ENCODE assay signal across 19 cellular contexts in the genomic region with DNA sequence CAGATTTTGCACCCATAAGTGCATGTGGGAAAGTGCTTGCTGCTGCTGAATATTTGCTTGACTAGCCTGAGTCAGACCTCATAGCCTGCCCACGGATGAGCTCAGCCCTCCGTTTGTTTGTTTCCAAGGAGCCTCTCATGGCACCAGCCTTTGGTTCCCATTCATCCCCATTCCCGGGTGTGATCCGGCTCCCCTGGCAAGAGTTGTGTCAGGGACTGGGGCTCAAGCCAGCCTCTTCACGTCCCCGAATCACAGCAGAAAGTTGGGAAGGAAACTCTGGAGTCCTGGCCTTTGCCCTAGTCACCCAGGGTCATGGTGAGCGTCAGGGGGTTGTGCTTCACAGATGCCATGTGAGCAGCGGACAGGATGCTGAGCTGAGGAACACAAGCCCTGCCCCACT. TPM values are rescaled to one million over a fixed set of nuclear protein-coding genes. Genes with fewer than 3 reads are reported as not detected.
DNase-seq lines count a peak whose midpoint lies in the region; TF ChIP-seq lines count a peak whose summit lies in the region.
"Had no signal": no experiment of that assay in that cellular context is flagged by ENCODE, and none has a peak within 500 bp of the region (broad histone marks: within the 10 kb centered on the region; RNA-seq: fewer than 3 reads in every experiment).

No MANE protein-coding gene starts in this region.

- DNase-seq in AG08396 (ENCODE audit: low spot score) (peak; percentile 62), RKO (ENCODE audit: low spot score) (peak; percentile 26), kidney tubule cell (ENCODE audit: low spot score) (peak; percentile 6), H9 (no peak), DMS114 treated with DMSO at 0.1 percent for 48 hours (lab: John Stamatoyannopoulos, UW; ENCODE audit: unreplicated experiment) (no peak), Kasumi-1 (lab: John Stamatoyannopoulos, UW) (no peak)
- DNase-seq: activated T-cell treated with anti-CD3 and anti-CD28 coated beads, Interleukin-2, amount 50 U/mL, for 48 hours; cortex of kidney; foreskin keratinocyte; NCI-H1417 treated with DMSO at 0.1 percent for 48 hours; NCI-H82; PC-9; thyroid gland had no signal

- no peak overlapping the region for H2AK5ac ChIP-seq in H9 (ENCODE audit: insufficient read length, low read length)

- H4K91ac ChIP-seq in H9 (ENCODE audit: insufficient read length, low read depth, low read length) = no peak overlapping the region

- no peak overlapping the region for H3K4me2 ChIP-seq in H9 (ENCODE audit: insufficient read depth, insufficient read length, low read length)
- H3K4me2 ChIP-seq: PC-9 had no signal

- H3K14ac ChIP-seq in H9 (ENCODE audit: insufficient read depth, low read length) = no peak overlapping the region

- no peak overlapping the region for H2BK12ac ChIP-seq in H9 (ENCODE audit: insufficient read length, low read depth, low read length)

- H3K27ac ChIP-seq in H9 (ENCODE audit: insufficient read length, low read depth, low read length) = no peak overlapping the region
- H3K27ac ChIP-seq: C4-2B, foreskin keratinocyte, PC-9, thyroid gland had no signal

- no CpG with 5 or more reads among the region's 8 CpGs for WGBS in H9 (ENCODE audit: extremely low coverage, insufficient read length, low lambda C conversion rate)

- H3K23ac ChIP-seq in H9 (ENCODE audit: insufficient read length, low read depth, low read length) = no peak overlapping the region

- H3K79me1 ChIP-seq in H9 (ENCODE audit: insufficient read depth, low read depth, low read length, poor library complexity, severe bottlenecking) = no peaks in the 10 kb centered on the region

- no peak overlapping the region for H2AFZ ChIP-seq in H9 (ENCODE audit: low read length)
- H2AFZ ChIP-seq: PC-9 had no signal

- H3K23me2 ChIP-seq in H9 (ENCODE audit: insufficient read length, low read depth, low read length, poor library complexity, severe bottlenecking) = no peaks in the 10 kb centered on the region

- H4K5ac ChIP-seq in H9 (ENCODE audit: insufficient read length, low read depth, low read length) = no peak overlapping the region

- TF ChIP-seq CTCF in H9 (conservative IDR thresholded peaks at IDR 0.05) = no peak

- no peaks in the 10 kb centered on the region for H3K9me3 Mint-ChIP-seq in H9
- H3K9me3 Mint-ChIP-seq: activated naive CD4-positive, alpha-beta T cell treated with anti-CD3 and anti-CD28 coated beads, Interleukin-2, amount 50 U/mL, for 72 hours; neural crest cell; stimulated activated effector memory CD8-positive, alpha-beta T cell treated with anti-CD3 and anti-CD28 coated beads, Interleukin-12 subunit alpha, Interleukin-12 subunit beta, amount 100 ng/mL, for 72 hours had no signal

- no peaks in the 10 kb centered on the region for H3K9me3 ChIP-seq in H9 (ENCODE audit: control insufficient read depth, low read depth, low read length)
- H3K9me3 ChIP-seq: thyroid gland had no signal

- H4K20me1 ChIP-seq in H9 (ENCODE audit: control insufficient read depth, insufficient read depth, insufficient read length) = no peaks in the 10 kb centered on the region

- no peak overlapping the region for H3K18ac ChIP-seq in H9 (ENCODE audit: insufficient read length, low read depth, low read length)

- H3K56ac ChIP-seq in H9 (ENCODE audit: insufficient read length, low read depth, low read length) = no peak overlapping the region

- H3K27me3 Mint-ChIP-seq in H9 (ENCODE audit: low read depth) = peaks cover 10% of the 10 kb centered on the region

- no peak overlapping the region for H2BK5ac ChIP-seq in H9 (ENCODE audit: insufficient read length, low read length)

- no peaks in the 10 kb centered on the region for H3K79me2 ChIP-seq in H9 (ENCODE audit: insufficient read depth, low read length)

- H3K27me3 ChIP-seq in H9 (ENCODE audit: insufficient read depth, low read length) = no peaks in the 10 kb centered on the region
- H3K27me3 ChIP-seq: thyroid gland had no signal

- H3K36me3 Mint-ChIP-seq in H9 (ENCODE audit: insufficient read depth in 1 of 3, low read depth in 3 of 3) = no peaks in the 10 kb centered on the region
- H3K36me3 Mint-ChIP-seq: activated naive CD4-positive, alpha-beta T cell treated with anti-CD3 and anti-CD28 coated beads, Interleukin-2, amount 50 U/mL, for 72 hours; stimulated activated effector memory CD8-positive, alpha-beta T cell treated with anti-CD3 and anti-CD28 coated beads, Interleukin-12 subunit alpha, Interleukin-12 subunit beta, amount 100 ng/mL, for 72 hours had no signal

- no peak overlapping the region for H2BK20ac ChIP-seq in H9 (ENCODE audit: low read depth, low read length, poor library complexity, severe bottlenecking)

- H3K9ac ChIP-seq in H9 (ENCODE audit: extremely low read depth, insufficient read length, low read length) = no peak overlapping the region

- peaks cover 3 to 9% of the 10 kb centered on the region in 2 experiments; a peak in 3 of 4 replicates for H3K4me1 Mint-ChIP-seq in H9
- H3K4me1 Mint-ChIP-seq: neural crest cell; stimulated activated effector memory CD8-positive, alpha-beta T cell treated with anti-CD3 and anti-CD28 coated beads, Interleukin-12 subunit alpha, Interleukin-12 subunit beta, amount 100 ng/mL, for 72 hours had no signal

- H2BK120ac ChIP-seq in H9 (ENCODE audit: low read depth, low read length, poor library complexity, severe bottlenecking) = no peak overlapping the region

- H3T11ph ChIP-seq in H9 (ENCODE audit: low read length) = no peak overlapping the region

- no peak overlapping the region for H3K27ac Mint-ChIP-seq in H9
- H3K27ac Mint-ChIP-seq: activated naive CD4-positive, alpha-beta T cell treated with anti-CD3 and anti-CD28 coated beads, Interleukin-2, amount 50 U/mL, for 72 hours; stimulated activated effector memory CD8-positive, alpha-beta T cell treated with anti-CD3 and anti-CD28 coated beads, Interleukin-12 subunit alpha, Interleukin-12 subunit beta, amount 100 ng/mL, for 72 hours had no signal

- no peaks in the 10 kb centered on the region for H3K4me1 ChIP-seq in H9 (ENCODE audit: insufficient read depth, low read length)
- H3K4me1 ChIP-seq: foreskin keratinocyte, thyroid gland had no signal

- H4K8ac ChIP-seq in H9 (replicated peaks; ENCODE audit: insufficient read length, low read depth, low read length) = no peak overlapping the region

- no peak overlapping the region for H3K4me3 Mint-ChIP-seq in H9
- H3K4me3 Mint-ChIP-seq: neural crest cell; stimulated activated effector memory CD8-positive, alpha-beta T cell treated with anti-CD3 and anti-CD28 coated beads, Interleukin-12 subunit alpha, Interleukin-12 subunit beta, amount 100 ng/mL, for 72 hours had no signal

- no peak overlapping the region for H2BK15ac ChIP-seq in H9 (ENCODE audit: low read depth, low read length)

- no peak overlapping the region for H3K4ac ChIP-seq in H9 (ENCODE audit: low read depth, low read length)

RNA-seq across cellular contexts. Expression of gene SEC14L3, which starts 13.9 kb away (rescaled TPM):
- not detected in 2 replicates for total RNA-seq in H9 (2021)
- total RNA-seq: activated naive CD4-positive, alpha-beta T cell treated with anti-CD3 and anti-CD28 coated beads, Interleukin-2, amount 50 U/mL, for 72 hours; foreskin keratinocyte; mononuclear cell; neural crest cell; PC-9; SK-MEL-5 had no signal

RNA-seq across cellular contexts. Expression of gene MTFP1, which starts 32.4 kb away (rescaled TPM):
- total RNA-seq in H9 (2021) = 46.8 and 56.8 TPM in 2 replicates

RNA-seq across cellular contexts. Expression of gene SEC14L4, which starts 47.5 kb away (rescaled TPM):
- total RNA-seq in H9 (2021) = 0.09 and 0.17 TPM in 2 replicates
- total RNA-seq: mononuclear cell had no signal

Comparison
In these comparisons a context has a peak if more than half of its experiments do, and no peak if none do; other contexts are left out.
1. DNase-seq: peak in AG08396 (single experiment), RKO (single experiment) and kidney tubule cell (single experiment); none in H9 (single experiment), DMS114 treated with DMSO at 0.1 percent for 48 hours (single experiment) and Kasumi-1 (0 of 2).